Comparison of ENCODE assay signal across 11 cellular contexts in genomic region chr4:80074059-80074458, GRCh38. TPM values are rescaled to one million over a fixed set of nuclear protein-coding genes. Genes with fewer than 3 reads are reported as not detected.
DNase-seq lines count a peak whose midpoint lies in the region; ATAC-seq and TF ChIP-seq lines count a peak whose summit lies in the region.
"Had no signal": no experiment of that assay in that cellular context is flagged by ENCODE, and none has a peak within 500 bp of the region (broad histone marks: within the 10 kb centered on the region; RNA-seq: fewer than 3 reads in every experiment).

No MANE protein-coding gene starts in this region.

- H3K4me3 ChIP-seq in DND-41 (ENCODE audit: low read depth in 1 of 2, low read length in 2 of 2) (0 out of 4 replicates have a peak overlapping the region, but pooled peaks of 1 of the 2 experiments have one; percentile 72), fibroblast of lung (replicated peaks in 1 of 4; ENCODE audit: control extremely low read depth in 1 of 4, insufficient read depth in 1 of 4, low read depth in 3 of 4, low read length in 4 of 4) (no peak overlapping the region), smooth muscle cell (no peak overlapping the region)

- H3K9ac ChIP-seq in DND-41 (ENCODE audit: low read depth, low read length) (peak overlapping the region; percentile 93), fibroblast of lung (ENCODE audit: insufficient read depth, low read length) (no peak overlapping the region), smooth muscle cell (ENCODE audit: low read depth) (no peak overlapping the region)

- DNase-seq in DND-41 (no peak), RKO (ENCODE audit: low spot score) (peak; percentile 84), fibroblast of lung (ENCODE audit: low read depth in 2 of 2) (no peak), smooth muscle cell (lab: John Stamatoyannopoulos, UW; ENCODE audit: unreplicated experiment) (no peak)
- DNase-seq: activated naive CD4-positive, alpha-beta T cell; DMS53; NCI-H774; thyroid gland had no signal

- H2AFZ ChIP-seq in DND-41 (ENCODE audit: low read depth, low read length) (peak overlapping the region; percentile 76; the same call in 1 of the 2 replicates), fibroblast of lung (ENCODE audit: low read length) (no peak overlapping the region), smooth muscle cell (ENCODE audit: low read depth) (no peak overlapping the region)

- no peaks in the 10 kb centered on the region for H3K27me3 ChIP-seq in DND-41 (ENCODE audit: insufficient read depth, low read length, poor library complexity)
- H3K27me3 ChIP-seq in fibroblast of lung (ENCODE audit: control insufficient read depth, insufficient read depth, low read length), result no peaks in the 10 kb centered on the region
- H3K27me3 ChIP-seq in smooth muscle cell (ENCODE audit: low read depth), result no peaks in the 10 kb centered on the region
- H3K27me3 ChIP-seq: thyroid gland had no signal

- TF ChIP-seq CTCF in DND-41 (IDR thresholded peaks at IDR 0.05; ENCODE audit: borderline replicate concordance, extremely low read depth, low read length, poor library complexity, severe bottlenecking) (no peak), fibroblast of lung (conservative IDR thresholded peaks at IDR 0.05 in 1 of 2, IDR thresholded peaks at IDR 0.05 in 1 of 2; ENCODE audit: low read depth in 1 of 2, low read length in 2 of 2) (no peak), smooth muscle cell (IDR thresholded peaks at IDR 0.05; ENCODE audit: borderline replicate concordance, insufficient read depth, poor library complexity, severe bottlenecking) (no peak)

- H3K4me2 ChIP-seq in DND-41 (ENCODE audit: insufficient read depth, low read length) (peak overlapping the region; percentile 64), fibroblast of lung (ENCODE audit: extremely low read depth, insufficient read depth, low read length) (peak overlapping the region; percentile 78), smooth muscle cell (no peak overlapping the region)

- H3K27ac ChIP-seq in DND-41 (ENCODE audit: low read length), result peak overlapping the region; percentile 89
- H3K27ac ChIP-seq in fibroblast of lung (ENCODE audit: insufficient read depth, low read length), result no peak overlapping the region
- peak overlapping the region; percentile 84 for H3K27ac ChIP-seq in smooth muscle cell (ENCODE audit: low read depth)

- peaks cover 47% of the 10 kb centered on the region for H3K4me1 ChIP-seq in DND-41 (ENCODE audit: insufficient read depth, low read length)
- peaks cover 5% of the 10 kb centered on the region for H3K4me1 ChIP-seq in fibroblast of lung (ENCODE audit: control insufficient read depth, extremely low read depth, insufficient read depth, low read length)
- peaks cover 23% of the 10 kb centered on the region for H3K4me1 ChIP-seq in smooth muscle cell (ENCODE audit: low read depth)

- H3K79me2 ChIP-seq in DND-41 (ENCODE audit: insufficient read depth, low read length) (peaks cover 46% of the 10 kb centered on the region), fibroblast of lung (ENCODE audit: control insufficient read depth, insufficient read depth, low read length) (peaks cover 39% of the 10 kb centered on the region), smooth muscle cell (ENCODE audit: low read depth) (peaks cover 5% of the 10 kb centered on the region)

- H3K9me3 ChIP-seq in DND-41 (ENCODE audit: insufficient read depth, low read length, severe bottlenecking) (no peaks in the 10 kb centered on the region), fibroblast of lung (ENCODE audit: control insufficient read depth, insufficient read depth, low read depth, low read length) (no peaks in the 10 kb centered on the region), smooth muscle cell (replicated peaks; ENCODE audit: low read depth) (no peaks in the 10 kb centered on the region)
- H3K9me3 ChIP-seq: thyroid gland had no signal

- H3F3A ChIP-seq in smooth muscle cell (ENCODE audit: low read depth), result peaks cover 34% of the 10 kb centered on the region

- no peaks in the 10 kb centered on the region for H4K20me1 ChIP-seq in DND-41 (ENCODE audit: insufficient read depth, low read length)
- no peaks in the 10 kb centered on the region for H4K20me1 ChIP-seq in fibroblast of lung (ENCODE audit: control insufficient read depth, extremely low read depth, insufficient read depth, low read length)
- peaks cover 9% of the 10 kb centered on the region for H4K20me1 ChIP-seq in smooth muscle cell (ENCODE audit: low read depth)

- H3K36me3 ChIP-seq in DND-41 (ENCODE audit: insufficient read depth, low read length), result peaks cover 16% of the 10 kb centered on the region
- H3K36me3 ChIP-seq in fibroblast of lung (ENCODE audit: control insufficient read depth, insufficient read depth, low read length), result no peaks in the 10 kb centered on the region
- H3K36me3 ChIP-seq in smooth muscle cell (ENCODE audit: low read depth), result peaks cover 2% of the 10 kb centered on the region
- H3K36me3 ChIP-seq: thyroid gland had no signal

- ATAC-seq in DND-41 (ENCODE audit: insufficient read depth, low read depth) (no peak), GM21737 (IDR thresholded peaks at IDR 0.05; ENCODE audit: unreplicated experiment) (no peak), GM19463 (IDR thresholded peaks at IDR 0.05; ENCODE audit: unreplicated experiment) (no peak), HG03521 (IDR thresholded peaks at IDR 0.05; ENCODE audit: unreplicated experiment) (no peak)

RNA-seq across cellular contexts. Expression of gene ANTXR2, which starts 1.0 kb away (rescaled TPM):
- 107 and 135 TPM in 2 replicates for total RNA-seq in fibroblast of lung
- polyA plus RNA-seq in fibroblast of lung, result 85.3 and 88.4 TPM in 2 replicates
- 84.2 and 90.5 TPM in 2 replicates for polyA plus RNA-seq in fibroblast of lung (2012)
- 9.2 and 13.4 TPM in 2 replicates for polyA minus RNA-seq in fibroblast of lung (ENCODE audit: low replicate concordance)
- 67.6 and 94.3 TPM in 2 replicates for total RNA-seq in smooth muscle cell
- polyA plus RNA-seq in smooth muscle cell, result 60.6 and 74.5 TPM in 2 replicates
